In the genomic region with DNA sequence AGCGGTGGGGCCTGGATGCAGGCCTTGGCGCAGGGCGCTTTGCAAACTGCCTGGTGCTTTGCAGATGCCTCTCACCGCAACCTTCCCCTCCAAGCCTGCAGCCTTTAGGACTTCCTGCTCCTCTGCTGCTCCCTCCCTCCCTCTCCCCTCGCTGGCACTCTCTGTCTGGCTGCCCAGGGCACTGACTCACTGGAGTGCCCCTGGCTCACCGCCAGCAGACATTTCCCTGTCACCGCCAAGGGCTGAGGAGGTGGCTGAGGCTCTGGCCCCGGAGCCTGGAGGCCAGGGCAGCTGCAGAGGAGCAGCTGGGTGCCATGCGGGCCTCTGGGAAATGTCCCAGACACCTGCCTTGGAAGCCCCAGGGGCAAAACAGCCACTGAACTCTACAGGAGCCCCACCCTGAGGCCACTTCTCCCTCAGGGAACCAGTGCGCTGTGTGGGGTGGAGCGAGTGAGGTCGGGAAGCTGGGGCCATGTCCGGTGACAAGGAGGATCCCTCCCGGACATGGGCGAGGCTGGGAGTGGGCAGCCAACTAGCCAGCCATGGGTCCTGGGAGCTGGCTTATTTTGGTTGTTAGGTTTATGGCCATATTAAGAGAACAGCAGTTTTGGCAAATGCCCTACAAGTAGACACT, we compare ENCODE assay signal across 8 cellular contexts. TPM values are rescaled to one million over a fixed set of nuclear protein-coding genes. Genes with fewer than 3 reads are reported as not detected.
DNase-seq lines count a peak whose midpoint lies in the region; ATAC-seq and TF ChIP-seq lines count a peak whose summit lies in the region.

No MANE protein-coding gene starts in this region.

- H4K20me1 ChIP-seq in BLaER1 treated with 17β-estradiol and CSF1 and Interleukin-3, amounts not matched to agents 10 nM and 100 nM, result no peaks in the 10 kb centered on the region; a peak in 2 of 22 replicates
- no peaks in the 10 kb centered on the region for H4K20me1 ChIP-seq in HCT116 (ENCODE audit: insufficient read depth)
- no peaks in the 10 kb centered on the region for H4K20me1 ChIP-seq in fibroblast of lung (ENCODE audit: control insufficient read depth, extremely low read depth, insufficient read depth, low read length)

- H3K79me2 ChIP-seq in HCT116 (ENCODE audit: insufficient read depth, low read length) (no peaks in the 10 kb centered on the region), fibroblast of lung (ENCODE audit: control insufficient read depth, insufficient read depth, low read length) (no peaks in the 10 kb centered on the region)

- TF ChIP-seq CTCF in HCT116 (IDR thresholded peaks at IDR 0.05 in 2 of 3, conservative IDR thresholded peaks at IDR 0.05 in 1 of 3; ENCODE audit: borderline replicate concordance in 1 of 3, insufficient read depth in 1 of 3, low read depth in 2 of 3, low read length in 2 of 3) (no peak), fibroblast of lung (conservative IDR thresholded peaks at IDR 0.05 in 1 of 2, IDR thresholded peaks at IDR 0.05 in 1 of 2; ENCODE audit: low read depth in 1 of 2, low read length in 2 of 2) (no peak), GM20000 (IDR thresholded peaks at IDR 0.05; ENCODE audit: extremely low read depth, missing control alignments) (no peak)

- CTCF ChIA-PET in HCT116 (lab: Charles Lee), result interaction anchor here (0.7 to 2.0 kb wide), 7 partner anchors 9 to 1050 kb away, joined by 3 to 7 read pairs (median 4); no protein-coding TSS in a partner anchor

- H3K4me2 ChIP-seq in BLaER1 treated with 17β-estradiol and CSF1 and Interleukin-3, amounts not matched to agents 10 nM and 100 nM, result peak overlapping the region; percentile 73 to 93 (median 87)
- H3K4me2 ChIP-seq in HCT116 (ENCODE audit: low read length) (peak overlapping the region; percentile 88), fibroblast of lung (ENCODE audit: extremely low read depth, insufficient read depth, low read length) (no peak overlapping the region)

- TF ChIP-seq RAD21 in HCT116 (IDR thresholded peaks at IDR 0.05; ENCODE audit: low read depth), result no peak

- RAD21 ChIA-PET in HCT116 (lab: Charles Lee; ENCODE audit: low non-redundant PET in 1 of 2, low total read pairs in 2 of 2, uncharacterized antibody in 2 of 2, unreplicated experiment in 2 of 2), result no interaction called here

- H2AFZ ChIP-seq in HCT116 (ENCODE audit: low read depth, low read length, poor library complexity, severe bottlenecking) (peak overlapping the region; percentile 49), fibroblast of lung (ENCODE audit: low read length) (no peak overlapping the region)

- H3K4me3 ChIP-seq in BLaER1 treated with 17β-estradiol and CSF1 and Interleukin-3, amounts not matched to agents 10 nM and 100 nM, result peak overlapping the region in 5 of 10 experiments; percentile 10 to 50 (median 36); a peak in 5 of 20 replicates
- peak overlapping the region; percentile 28 to 48 for H3K4me3 ChIP-seq in HCT116 (replicated peaks in 1 of 2; ENCODE audit: low read depth in 1 of 2, low read length in 2 of 2)
- H3K4me3 ChIP-seq in fibroblast of lung (replicated peaks in 1 of 4; ENCODE audit: control extremely low read depth in 1 of 4, insufficient read depth in 1 of 4, low read depth in 3 of 4, low read length in 4 of 4), result no peak overlapping the region

- H3K4me1 ChIP-seq in BLaER1 treated with 17β-estradiol and CSF1 and Interleukin-3, amounts not matched to agents 10 nM and 100 nM, result peaks cover 22 to 56% (median 40%) of the 10 kb centered on the region in 10 experiments
- peaks cover 21 to 23% of the 10 kb centered on the region in 2 experiments for H3K4me1 ChIP-seq in HCT116 (ENCODE audit: control insufficient read depth in 1 of 2, insufficient read depth in 2 of 2, low read length in 2 of 2)
- H3K4me1 ChIP-seq in fibroblast of lung (ENCODE audit: control insufficient read depth, extremely low read depth, insufficient read depth, low read length), result peaks cover 4% of the 10 kb centered on the region

- H3K9me3 ChIP-seq in BLaER1 treated with 17β-estradiol and CSF1 and Interleukin-3, amounts not matched to agents 10 nM and 100 nM (replicated peaks in 1 of 11), result peaks cover 0 to under 1% (median 0%) of the 10 kb centered on the region in 11 experiments; a peak in 1 of 22 replicates
- H3K9me3 ChIP-seq in HCT116 (ENCODE audit: control insufficient read depth in 1 of 2, insufficient read depth in 1 of 2, low read depth in 1 of 2, low read length in 2 of 2) (no peaks in the 10 kb centered on the region), fibroblast of lung (ENCODE audit: control insufficient read depth, insufficient read depth, low read depth, low read length) (no peaks in the 10 kb centered on the region)

- no TSS peak for BruUV-seq in HCT116 (replicated peaks; lab: Mats Ljungman, UMichigan)

- H3K27ac ChIP-seq in BLaER1 treated with 17β-estradiol and CSF1 and Interleukin-3, amounts not matched to agents 10 nM and 100 nM, result peak overlapping the region; percentile 41 to 83 (median 67); a peak in 21 of 22 replicates
- H3K27ac ChIP-seq in HCT116 (ENCODE audit: low read depth, low read length) (peak overlapping the region; percentile 50), fibroblast of lung (ENCODE audit: insufficient read depth, low read length) (no peak overlapping the region)

- POLR2A ChIA-PET in HCT116 (lab: Charles Lee), result no interaction called here

- peak overlapping the region in 10 of 11 experiments; percentile 23 to 74 (median 60); a peak in 18 of 22 replicates for H3K9ac ChIP-seq in BLaER1 treated with 17β-estradiol and CSF1 and Interleukin-3, amounts not matched to agents 10 nM and 100 nM
- H3K9ac ChIP-seq in HCT116 (ENCODE audit: low read length) (peak overlapping the region; percentile 47), fibroblast of lung (ENCODE audit: insufficient read depth, low read length) (no peak overlapping the region)

- ATAC-seq in HCT116, result peak; percentile 86

- H3K27me3 ChIP-seq in BLaER1 treated with 17β-estradiol and CSF1 and Interleukin-3, amounts not matched to agents 10 nM and 100 nM, result no peaks in the 10 kb centered on the region
- H3K27me3 ChIP-seq in HCT116 (ENCODE audit: insufficient read depth, low read length) (no peaks in the 10 kb centered on the region), fibroblast of lung (ENCODE audit: control insufficient read depth, insufficient read depth, low read length) (no peaks in the 10 kb centered on the region)

- DNase-seq in HCT116 (ENCODE audit: low read depth, low spot score), result peak; percentile 77
- peak; percentile 53 for DNase-seq in NCI-H2227 (lab: John Stamatoyannopoulos, UW; ENCODE audit: unreplicated experiment)
- peak; percentile 50 to 61 for DNase-seq in activated CD4-positive, alpha-beta T cell treated with anti-CD3 and anti-CD28 coated beads, Interleukin-2, amount 50 U/mL, for 48 hours
- DNase-seq in fibroblast of lung (ENCODE audit: low read depth in 2 of 2), result peak; percentile 22 to 65
- peak; percentile 61 for DNase-seq in pons (ENCODE audit: low spot score)
- DNase-seq in NCI-H82 treated with DMSO at 0.1 percent for 48 hours (lab: John Stamatoyannopoulos, UW; ENCODE audit: unreplicated experiment), result no peak
- no peak for DNase-seq in GM20000 (ENCODE audit: low spot score)

- H3K36me3 ChIP-seq in BLaER1 treated with 17β-estradiol and CSF1 and Interleukin-3, amounts not matched to agents 10 nM and 100 nM, result no peaks in the 10 kb centered on the region
- H3K36me3 ChIP-seq in HCT116 (ENCODE audit: control insufficient read depth in 1 of 2, insufficient read depth in 2 of 2, low read length in 2 of 2) (no peaks in the 10 kb centered on the region), fibroblast of lung (ENCODE audit: control insufficient read depth, insufficient read depth, low read length) (no peaks in the 10 kb centered on the region)

- intact Hi-C loops in HCT116 (cut with micrococcal nuclease), result loop anchor here (1.0 to 5.0 kb wide), 2 partner anchors 71 to 1091 kb away; no protein-coding TSS in a partner anchor

- no peak for TF ChIP-seq POLR2A in HCT116 (IDR thresholded peaks at IDR 0.05; ENCODE audit: borderline replicate concordance, extremely low read depth, insufficient read depth, insufficient read length)

- no peaks in the 10 kb centered on the region for H3K9me2 ChIP-seq in HCT116 (ENCODE audit: insufficient read depth)

TF ChIP-seq in HCT116, 20 proteins besides CTCF, POLR2A, EP300 and RAD21 (continues in another document):
- peak; percentile 47 for TF ChIP-seq FOSL1 (IDR thresholded peaks at IDR 0.05; ENCODE audit: low read depth)
- no peak for TF ChIP-seq ZNF274 (IDR thresholded peaks at IDR 0.05; ENCODE audit: low read depth, low read length)
- TF ChIP-seq CBX3 (IDR thresholded peaks at IDR 0.05; ENCODE audit: low read depth), result peak; percentile 54; the same call in 1 of the 2 replicates
- TF ChIP-seq, protein P1, sequence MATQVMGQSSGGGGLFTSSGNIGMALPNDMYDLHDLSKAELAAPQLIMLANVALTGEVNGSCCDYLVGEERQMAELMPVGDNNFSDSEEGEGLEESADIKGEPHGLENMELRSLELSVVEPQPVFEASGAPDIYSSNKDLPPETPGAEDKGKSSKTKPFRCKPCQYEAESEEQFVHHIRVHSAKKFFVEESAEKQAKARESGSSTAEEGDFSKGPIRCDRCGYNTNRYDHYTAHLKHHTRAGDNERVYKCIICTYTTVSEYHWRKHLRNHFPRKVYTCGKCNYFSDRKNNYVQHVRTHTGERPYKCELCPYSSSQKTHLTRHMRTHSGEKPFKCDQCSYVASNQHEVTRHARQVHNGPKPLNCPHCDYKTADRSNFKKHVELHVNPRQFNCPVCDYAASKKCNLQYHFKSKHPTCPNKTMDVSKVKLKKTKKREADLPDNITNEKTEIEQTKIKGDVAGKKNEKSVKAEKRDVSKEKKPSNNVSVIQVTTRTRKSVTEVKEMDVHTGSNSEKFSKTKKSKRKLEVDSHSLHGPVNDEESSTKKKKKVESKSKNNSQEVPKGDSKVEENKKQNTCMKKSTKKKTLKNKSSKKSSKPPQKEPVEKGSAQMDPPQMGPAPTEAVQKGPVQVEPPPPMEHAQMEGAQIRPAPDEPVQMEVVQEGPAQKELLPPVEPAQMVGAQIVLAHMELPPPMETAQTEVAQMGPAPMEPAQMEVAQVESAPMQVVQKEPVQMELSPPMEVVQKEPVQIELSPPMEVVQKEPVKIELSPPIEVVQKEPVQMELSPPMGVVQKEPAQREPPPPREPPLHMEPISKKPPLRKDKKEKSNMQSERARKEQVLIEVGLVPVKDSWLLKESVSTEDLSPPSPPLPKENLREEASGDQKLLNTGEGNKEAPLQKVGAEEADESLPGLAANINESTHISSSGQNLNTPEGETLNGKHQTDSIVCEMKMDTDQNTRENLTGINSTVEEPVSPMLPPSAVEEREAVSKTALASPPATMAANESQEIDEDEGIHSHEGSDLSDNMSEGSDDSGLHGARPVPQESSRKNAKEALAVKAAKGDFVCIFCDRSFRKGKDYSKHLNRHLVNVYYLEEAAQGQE (IDR thresholded peaks at IDR 0.05; ENCODE audit: low read depth), result no peak
- TF ChIP-seq CEBPB (IDR thresholded peaks at IDR 0.05; ENCODE audit: low read depth), result no peak
- TF ChIP-seq EZH2 (IDR thresholded peaks at IDR 0.05), result no peak
- TF ChIP-seq SRF (IDR thresholded peaks at IDR 0.05; ENCODE audit: low read depth), result no peak
- TF ChIP-seq EZH2phosphoT487 (IDR thresholded peaks at IDR 0.05; ENCODE audit: borderline replicate concordance), result no peak

RNA-seq across cellular contexts. Expression of a gene that starts 53.4 kb away (rescaled TPM):
- total RNA-seq in HCT116 (2021; ENCODE audit: unreplicated experiment), result 39.8 TPM
- polyA plus RNA-seq in HCT116 (2012), result 31.4 and 32.4 TPM in 2 replicates
- 9.5 and 10.4 TPM in 2 replicates for total RNA-seq in fibroblast of lung
- 3.1 and 4.1 TPM in 2 replicates for polyA plus RNA-seq in fibroblast of lung
- polyA plus RNA-seq in fibroblast of lung (2012), result 9.9 and 11.6 TPM in 2 replicates
- 7.0 and 17.2 TPM in 2 replicates for polyA minus RNA-seq in fibroblast of lung (ENCODE audit: low replicate concordance)

Comparison
In these comparisons a context has a peak if more than half of its experiments do, and no peak if none do; other contexts are left out.
1. H3K4me3 ChIP-seq: peak in HCT116 (2 of 2); none in fibroblast of lung (0 of 4).
2. DNase-seq: peak in HCT116 (single experiment), NCI-H2227 (single experiment), activated CD4-positive, alpha-beta T cell treated with anti-CD3 and anti-CD28 coated beads, Interleukin-2, amount 50 U/mL, for 48 hours (2 of 2), fibroblast of lung (2 of 2) and pons (single experiment); none in NCI-H82 treated with DMSO at 0.1 percent for 48 hours (single experiment) and GM20000 (single experiment).